In genomic region chr13:97884707-97885468, GRCh38 we compare ENCODE assay signal across 31 cellular contexts.
"Had no signal": no experiment of that assay in that cellular context is flagged by ENCODE, and none has a peak within 500 bp of the region (broad histone marks: within the 10 kb centered on the region; RNA-seq: fewer than 3 reads in every experiment).

No MANE protein-coding gene starts in this region.

- H3K27ac ChIP-seq: cardiac muscle cell, PC-9, SJCRH30, SK-N-MC, WERI-Rb-1 had no signal

- H3K4me3 ChIP-seq: cardiac muscle cell, PC-9, SJCRH30, SK-N-MC had no signal

- H3K9me3 ChIP-seq: SJCRH30 had no signal

- H3K27me3 ChIP-seq: cardiac muscle cell, SJCRH30 had no signal

- H3K36me3 ChIP-seq: cardiac muscle cell, SJCRH30, WERI-Rb-1 had no signal

- DNase-seq: activated CD4-positive, alpha-beta memory T cell treated with anti-CD3 and anti-CD28 coated beads, Interleukin-2, amount 10 ng/mL, durations not matched to agents 7 days and 5 days; activated CD4-positive, alpha-beta T cell treated with anti-CD3 and anti-CD28 coated beads for 1 hour; activated CD4-positive, alpha-beta T cell treated with anti-CD3 and anti-CD28 coated beads for 48 hours; activated CD4-positive, CD25-positive, alpha-beta regulatory T cell; activated CD8-positive, alpha-beta memory T cell treated with anti-CD3 and anti-CD28 coated beads for 24 hours; activated CD8-positive, alpha-beta memory T cell treated with anti-CD3 and anti-CD28 coated beads, Interleukin-2, amount 10 ng/mL, durations not matched to agents 7 days and 5 days; activated CD8-positive, alpha-beta memory T cell treated with anti-CD3 and anti-CD28 coated beads, Interleukin-2, amount 50 U/mL, for 48 hours; activated effector memory CD4-positive, alpha-beta T cell treated with Interleukin-2 at 50 U/mL for 16 hours; activated naive CD4-positive, alpha-beta T cell treated with anti-CD3 and anti-CD28 coated beads, Interleukin-2, amount 10 ng/mL, durations not matched to agents 7 days and 5 days; activated naive CD8-positive, alpha-beta T cell treated with anti-CD3 and anti-CD28 coated beads, Interleukin-2, amount 50 U/mL, for 24 hours; activated T-cell treated with anti-CD3 and anti-CD28 coated beads, Interleukin-2, amount 50 U/mL, for 48 hours; aorta; Kasumi-1; MM.1S; MV-4-11; NCI-H1092; NCI-H146; NCI-H187; NCI-H2029 treated with DMSO at 0.1 percent for 48 hours; NCI-H2107; NCI-H2171; NCI-H510A; NCI-H526; NCI-H748 treated with DMSO at 0.1 percent for 48 hours; PC-9; Right ventricle myocardium superior; SJCRH30; T1000 had no signal

- ATAC-seq: activated CD8-positive, alpha-beta memory T cell treated with anti-CD3 and anti-CD28 coated beads, Interleukin-2, amount 10 ng/mL, durations not matched to agents 7 days and 5 days; activated naive CD8-positive, alpha-beta T cell treated with anti-CD3 and anti-CD28 coated beads, Interleukin-2, amount 50 U/mL, for 24 hours had no signal
